In the genomic region with DNA sequence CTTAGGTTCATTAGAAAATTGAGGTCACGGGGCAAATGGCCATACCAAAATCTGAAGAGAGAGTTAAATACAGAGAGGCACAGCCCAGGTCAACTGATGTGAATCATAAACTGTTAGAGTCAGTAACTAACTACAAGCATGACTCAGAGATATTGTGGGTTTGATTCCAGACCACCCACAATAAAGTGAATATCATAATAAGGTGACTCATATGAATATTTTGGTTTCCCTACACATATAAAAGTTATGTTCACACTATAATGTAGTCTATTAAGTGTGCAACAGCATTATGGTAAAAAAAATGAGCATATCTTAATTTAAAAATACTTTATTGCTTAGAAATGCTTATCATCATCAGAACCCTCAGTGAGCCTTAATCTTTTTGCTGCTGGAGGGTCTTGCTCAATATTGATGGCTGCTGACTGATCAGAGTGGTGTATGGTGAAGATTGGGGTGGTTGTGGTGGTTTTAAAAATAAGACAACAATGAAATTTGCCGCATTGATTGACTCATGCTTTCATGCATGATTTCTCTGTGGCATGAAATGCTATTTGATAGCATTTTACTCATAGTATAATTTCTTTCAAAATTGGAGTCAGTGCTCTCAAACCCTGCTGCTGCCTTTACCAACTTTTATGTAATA, we compare ENCODE assay signal across 1 cellular context.
TF ChIP-seq lines count a peak whose summit lies in the region.

No MANE protein-coding gene starts in this region.

TF ChIP-seq in GM23338, 12 proteins besides CTCF, POLR2A, EP300 and RAD21 (continued from another document):
- TF ChIP-seq, protein P1, sequence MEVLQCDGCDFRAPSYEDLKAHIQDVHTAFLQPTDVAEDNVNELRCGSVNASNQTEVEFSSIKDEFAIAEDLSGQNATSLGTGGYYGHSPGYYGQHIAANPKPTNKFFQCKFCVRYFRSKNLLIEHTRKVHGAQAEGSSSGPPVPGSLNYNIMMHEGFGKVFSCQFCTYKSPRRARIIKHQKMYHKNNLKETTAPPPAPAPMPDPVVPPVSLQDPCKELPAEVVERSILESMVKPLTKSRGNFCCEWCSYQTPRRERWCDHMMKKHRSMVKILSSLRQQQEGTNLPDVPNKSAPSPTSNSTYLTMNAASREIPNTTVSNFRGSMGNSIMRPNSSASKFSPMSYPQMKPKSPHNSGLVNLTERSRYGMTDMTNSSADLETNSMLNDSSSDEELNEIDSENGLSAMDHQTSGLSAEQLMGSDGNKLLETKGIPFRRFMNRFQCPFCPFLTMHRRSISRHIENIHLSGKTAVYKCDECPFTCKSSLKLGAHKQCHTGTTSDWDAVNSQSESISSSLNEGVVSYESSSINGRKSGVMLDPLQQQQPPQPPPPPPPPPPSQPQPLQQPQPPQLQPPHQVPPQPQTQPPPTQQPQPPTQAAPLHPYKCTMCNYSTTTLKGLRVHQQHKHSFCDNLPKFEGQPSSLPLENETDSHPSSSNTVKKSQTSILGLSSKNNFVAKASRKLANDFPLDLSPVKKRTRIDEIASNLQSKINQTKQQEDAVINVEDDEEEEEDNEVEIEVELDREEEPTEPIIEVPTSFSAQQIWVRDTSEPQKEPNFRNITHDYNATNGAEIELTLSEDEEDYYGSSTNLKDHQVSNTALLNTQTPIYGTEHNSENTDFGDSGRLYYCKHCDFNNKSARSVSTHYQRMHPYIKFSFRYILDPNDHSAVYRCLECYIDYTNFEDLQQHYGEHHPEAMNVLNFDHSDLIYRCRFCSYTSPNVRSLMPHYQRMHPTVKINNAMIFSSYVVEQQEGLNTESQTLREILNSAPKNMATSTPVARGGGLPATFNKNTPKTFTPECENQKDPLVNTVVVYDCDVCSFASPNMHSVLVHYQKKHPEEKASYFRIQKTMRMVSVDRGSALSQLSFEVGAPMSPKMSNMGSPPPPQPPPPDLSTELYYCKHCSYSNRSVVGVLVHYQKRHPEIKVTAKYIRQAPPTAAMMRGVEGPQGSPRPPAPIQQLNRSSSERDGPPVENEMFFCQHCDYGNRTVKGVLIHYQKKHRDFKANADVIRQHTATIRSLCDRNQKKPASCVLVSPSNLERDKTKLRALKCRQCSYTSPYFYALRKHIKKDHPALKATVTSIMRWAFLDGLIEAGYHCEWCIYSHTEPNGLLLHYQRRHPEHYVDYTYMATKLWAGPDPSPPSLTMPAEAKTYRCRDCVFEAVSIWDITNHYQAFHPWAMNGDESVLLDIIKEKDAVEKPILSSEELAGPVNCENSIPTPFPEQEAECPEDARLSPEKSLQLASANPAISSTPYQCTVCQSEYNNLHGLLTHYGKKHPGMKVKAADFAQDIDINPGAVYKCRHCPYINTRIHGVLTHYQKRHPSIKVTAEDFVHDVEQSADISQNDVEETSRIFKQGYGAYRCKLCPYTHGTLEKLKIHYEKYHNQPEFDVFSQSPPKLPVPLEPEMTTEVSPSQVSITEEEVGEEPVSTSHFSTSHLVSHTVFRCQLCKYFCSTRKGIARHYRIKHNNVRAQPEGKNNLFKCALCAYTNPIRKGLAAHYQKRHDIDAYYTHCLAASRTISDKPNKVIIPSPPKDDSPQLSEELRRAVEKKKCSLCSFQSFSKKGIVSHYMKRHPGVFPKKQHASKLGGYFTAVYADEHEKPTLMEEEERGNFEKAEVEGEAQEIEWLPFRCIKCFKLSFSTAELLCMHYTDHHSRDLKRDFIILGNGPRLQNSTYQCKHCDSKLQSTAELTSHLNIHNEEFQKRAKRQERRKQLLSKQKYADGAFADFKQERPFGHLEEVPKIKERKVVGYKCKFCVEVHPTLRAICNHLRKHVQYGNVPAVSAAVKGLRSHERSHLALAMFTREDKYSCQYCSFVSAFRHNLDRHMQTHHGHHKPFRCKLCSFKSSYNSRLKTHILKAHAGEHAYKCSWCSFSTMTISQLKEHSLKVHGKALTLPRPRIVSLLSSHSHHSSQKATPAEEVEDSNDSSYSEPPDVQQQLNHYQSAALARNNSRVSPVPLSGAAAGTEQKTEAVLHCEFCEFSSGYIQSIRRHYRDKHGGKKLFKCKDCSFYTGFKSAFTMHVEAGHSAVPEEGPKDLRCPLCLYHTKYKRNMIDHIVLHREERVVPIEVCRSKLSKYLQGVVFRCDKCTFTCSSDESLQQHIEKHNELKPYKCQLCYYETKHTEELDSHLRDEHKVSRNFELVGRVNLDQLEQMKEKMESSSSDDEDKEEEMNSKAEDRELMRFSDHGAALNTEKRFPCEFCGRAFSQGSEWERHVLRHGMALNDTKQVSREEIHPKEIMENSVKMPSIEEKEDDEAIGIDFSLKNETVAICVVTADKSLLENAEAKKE (CRISPR knock-in tag; IDR thresholded peaks at IDR 0.05), result no peak
- TF ChIP-seq CREB1 (CRISPR knock-in tag; IDR thresholded peaks at IDR 0.05; ENCODE audit: low read depth) (no peak), POLR2AphosphoS5 (IDR thresholded peaks at IDR 0.05; ENCODE audit: low read depth) (no peak), STAT1 (IDR thresholded peaks at IDR 0.05; ENCODE audit: unreplicated experiment) (no peak), ZNF331 (CRISPR knock-in tag; IDR thresholded peaks at IDR 0.05; ENCODE audit: low read depth) (no peak), JUNB (IDR thresholded peaks at IDR 0.05; ENCODE audit: unreplicated experiment) (no peak), EZH2phosphoT487 (IDR thresholded peaks at IDR 0.05; ENCODE audit: unreplicated experiment) (no peak), EZH2 (IDR thresholded peaks at IDR 0.05; ENCODE audit: low read depth, unreplicated experiment) (no peak), NANOG (IDR thresholded peaks at IDR 0.05; ENCODE audit: borderline replicate concordance) (no peak), ZNF114 (CRISPR knock-in tag; IDR thresholded peaks at IDR 0.05) (no peak)
- TF ChIP-seq, protein P2, sequence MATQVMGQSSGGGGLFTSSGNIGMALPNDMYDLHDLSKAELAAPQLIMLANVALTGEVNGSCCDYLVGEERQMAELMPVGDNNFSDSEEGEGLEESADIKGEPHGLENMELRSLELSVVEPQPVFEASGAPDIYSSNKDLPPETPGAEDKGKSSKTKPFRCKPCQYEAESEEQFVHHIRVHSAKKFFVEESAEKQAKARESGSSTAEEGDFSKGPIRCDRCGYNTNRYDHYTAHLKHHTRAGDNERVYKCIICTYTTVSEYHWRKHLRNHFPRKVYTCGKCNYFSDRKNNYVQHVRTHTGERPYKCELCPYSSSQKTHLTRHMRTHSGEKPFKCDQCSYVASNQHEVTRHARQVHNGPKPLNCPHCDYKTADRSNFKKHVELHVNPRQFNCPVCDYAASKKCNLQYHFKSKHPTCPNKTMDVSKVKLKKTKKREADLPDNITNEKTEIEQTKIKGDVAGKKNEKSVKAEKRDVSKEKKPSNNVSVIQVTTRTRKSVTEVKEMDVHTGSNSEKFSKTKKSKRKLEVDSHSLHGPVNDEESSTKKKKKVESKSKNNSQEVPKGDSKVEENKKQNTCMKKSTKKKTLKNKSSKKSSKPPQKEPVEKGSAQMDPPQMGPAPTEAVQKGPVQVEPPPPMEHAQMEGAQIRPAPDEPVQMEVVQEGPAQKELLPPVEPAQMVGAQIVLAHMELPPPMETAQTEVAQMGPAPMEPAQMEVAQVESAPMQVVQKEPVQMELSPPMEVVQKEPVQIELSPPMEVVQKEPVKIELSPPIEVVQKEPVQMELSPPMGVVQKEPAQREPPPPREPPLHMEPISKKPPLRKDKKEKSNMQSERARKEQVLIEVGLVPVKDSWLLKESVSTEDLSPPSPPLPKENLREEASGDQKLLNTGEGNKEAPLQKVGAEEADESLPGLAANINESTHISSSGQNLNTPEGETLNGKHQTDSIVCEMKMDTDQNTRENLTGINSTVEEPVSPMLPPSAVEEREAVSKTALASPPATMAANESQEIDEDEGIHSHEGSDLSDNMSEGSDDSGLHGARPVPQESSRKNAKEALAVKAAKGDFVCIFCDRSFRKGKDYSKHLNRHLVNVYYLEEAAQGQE (IDR thresholded peaks at IDR 0.05; ENCODE audit: unreplicated experiment), result no peak
